In genomic region chr17:3964203-3965122, GRCh38 we compare ENCODE assay signal across 8 cellular contexts. TPM values are rescaled to one million over a fixed set of nuclear protein-coding genes. Genes with fewer than 3 reads are reported as not detected.
DNase-seq lines count a peak whose midpoint lies in the region; ATAC-seq and TF ChIP-seq lines count a peak whose summit lies in the region.

Gene ATP2A3, minus strand, starts transcription at chr17:3964437. Its CDS starts 146 bp downstream, at chr17:3964291.

- CTCF ChIA-PET in activated CD4-positive, alpha-beta memory T cell treated with anti-CD3 and anti-CD28 coated beads for 36 hours (lab: Charles Lee), result interaction anchor here (1.2 to 5.0 kb wide), 6 partner anchors 16 to 119 kb away, joined by 3 to 29 read pairs (median 8); partner anchors contain the start of gene NCBP3

- H3K79me2 ChIP-seq in KMS-11 (ENCODE audit: insufficient read depth, low read depth), result peaks cover 29% of the 10 kb centered on the region

- H3K36me3 ChIP-seq in CD4-positive, CD25-positive, alpha-beta regulatory T cell (ENCODE audit: control insufficient read depth, insufficient read depth, low read length), result no peaks in the 10 kb centered on the region
- H3K36me3 ChIP-seq in KMS-11 (ENCODE audit: insufficient read depth) (no peaks in the 10 kb centered on the region), endodermal cell (ENCODE audit: control insufficient read depth, insufficient read depth, low read length) (no peaks in the 10 kb centered on the region), tibial artery (no peaks in the 10 kb centered on the region)

- H3K4me3 Mint-ChIP-seq in CD4-positive, CD25-positive, alpha-beta regulatory T cell, result peak within 1 kb of the TSS; percentile 92 to 98 (median 96)
- peak within 1 kb of the TSS; percentile 86 for H3K4me3 Mint-ChIP-seq in activated CD4-positive, alpha-beta memory T cell treated with anti-CD3 and anti-CD28 coated beads for 36 hours
- H3K4me3 Mint-ChIP-seq in endodermal cell (peak within 1 kb of the TSS; percentile 51), nephron progenitor cell (peak within 1 kb of the TSS; percentile 73)

- H3K27ac ChIP-seq in CD4-positive, CD25-positive, alpha-beta regulatory T cell (ENCODE audit: insufficient read depth, low read length, poor library complexity, severe bottlenecking), result peak within 1 kb of the TSS; percentile 85
- peak within 1 kb of the TSS; percentile 43 for H3K27ac ChIP-seq in KMS-11
- H3K27ac ChIP-seq in endodermal cell (ENCODE audit: low read depth, low read length), result no peak within 1 kb of the TSS
- H3K27ac ChIP-seq in tibial artery, result peak within 1 kb of the TSS; percentile 23 to 52

- TF ChIP-seq CTCF in KMS-11 (conservative IDR thresholded peaks at IDR 0.05; ENCODE audit: low read depth, low read length), result no peak
- no peak for TF ChIP-seq CTCF in endodermal cell (conservative IDR thresholded peaks at IDR 0.05)
- TF ChIP-seq CTCF in nephron progenitor cell (IDR thresholded peaks at IDR 0.05), result no peak
- TF ChIP-seq CTCF in tibial artery (IDR thresholded peaks at IDR 0.05), result no peak

- POLR2A ChIA-PET in activated CD4-positive, alpha-beta memory T cell treated with anti-CD3 and anti-CD28 coated beads for 36 hours (lab: Charles Lee), result interaction anchor here (0.8 to 1.1 kb wide), 4 partner anchors 11 to 401 kb away, joined by 3 to 5 read pairs (median 4); partner anchors contain the start of gene NCBP3

- H3K27me3 ChIP-seq in CD4-positive, CD25-positive, alpha-beta regulatory T cell (ENCODE audit: control insufficient read depth, insufficient read depth, low read length), result no peaks in the 10 kb centered on the region
- no peaks in the 10 kb centered on the region for H3K27me3 ChIP-seq in KMS-11 (ENCODE audit: insufficient read depth, low read depth)
- H3K27me3 ChIP-seq in endodermal cell (ENCODE audit: control insufficient read depth, insufficient read depth, low read length, poor library complexity, severe bottlenecking), result peaks cover 51% of the 10 kb centered on the region
- H3K27me3 ChIP-seq in tibial artery, result peaks cover 0 to 48% of the 10 kb centered on the region in 2 donors

- WGBS in endodermal cell (ENCODE audit: insufficient coverage in 1 of 2, insufficient read length in 1 of 2), 2 experiments, result 0 to 2% methylated on average over 6 to 92 of the region's 92 CpGs

- H3K36me3 Mint-ChIP-seq in CD4-positive, CD25-positive, alpha-beta regulatory T cell, result peaks cover 5% of the 10 kb centered on the region
- peaks cover 3% of the 10 kb centered on the region for H3K36me3 Mint-ChIP-seq in activated CD4-positive, alpha-beta memory T cell treated with anti-CD3 and anti-CD28 coated beads for 36 hours
- no peaks in the 10 kb centered on the region for H3K36me3 Mint-ChIP-seq in endodermal cell (ENCODE audit: low read depth)
- H3K36me3 Mint-ChIP-seq in nephron progenitor cell (ENCODE audit: low read depth), result no peaks in the 10 kb centered on the region

- H3K27me3 Mint-ChIP-seq in CD4-positive, CD25-positive, alpha-beta regulatory T cell, result no peaks in the 10 kb centered on the region
- H3K27me3 Mint-ChIP-seq in activated CD4-positive, alpha-beta memory T cell treated with anti-CD3 and anti-CD28 coated beads for 36 hours, result no peaks in the 10 kb centered on the region
- H3K27me3 Mint-ChIP-seq in endodermal cell (ENCODE audit: insufficient read depth) (peaks cover 44% of the 10 kb centered on the region), nephron progenitor cell (ENCODE audit: low read depth, poor library complexity) (peaks cover 91% of the 10 kb centered on the region)

- intact Hi-C loops in activated CD4-positive, alpha-beta memory T cell treated with anti-CD3 and anti-CD28 coated beads for 36 hours (cut with micrococcal nuclease), result loop anchor here (5.0 kb wide), 2 partner anchors 38 to 52 kb away; no protein-coding TSS in a partner anchor
- intact Hi-C loops in tibial artery (cut with DNase I; ENCODE audit: low total_unique reads), result no loop called here

- H3K4me3 ChIP-seq in CD4-positive, CD25-positive, alpha-beta regulatory T cell (ENCODE audit: low read depth, low read length), result peak within 1 kb of the TSS; percentile 87
- H3K4me3 ChIP-seq in KMS-11 (IDR thresholded peaks at IDR 0.05; ENCODE audit: insufficient read depth, low read depth, low read length) (no peak within 1 kb of the TSS), endodermal cell (ENCODE audit: low read length) (peak within 1 kb of the TSS; percentile 74), tibial artery (peak within 1 kb of the TSS; percentile 45 to 55)

- peak; percentile 63 to 81 (median 68) for DNase-seq in CD4-positive, CD25-positive, alpha-beta regulatory T cell
- DNase-seq in activated CD4-positive, alpha-beta memory T cell treated with anti-CD3 and anti-CD28 coated beads for 36 hours, result peak; percentile 84
- DNase-seq in endodermal cell (peak; percentile 83), nephron progenitor cell (no peak), tibial artery (no peak), HCEC 1CT (no peak)

- no peaks in the 10 kb centered on the region for H4K20me1 ChIP-seq in KMS-11 (ENCODE audit: insufficient read depth)

- peak; percentile 70 to 74 for ATAC-seq in CD4-positive, CD25-positive, alpha-beta regulatory T cell (ENCODE audit: low read depth in 2 of 2)
- ATAC-seq in GM19438 (IDR thresholded peaks at IDR 0.05; ENCODE audit: low read depth, unreplicated experiment), result peak; percentile 15

- peaks cover 17 to 50% (median 35%) of the 10 kb centered on the region in 4 donors for H3K4me1 Mint-ChIP-seq in CD4-positive, CD25-positive, alpha-beta regulatory T cell
- H3K4me1 Mint-ChIP-seq in activated CD4-positive, alpha-beta memory T cell treated with anti-CD3 and anti-CD28 coated beads for 36 hours (ENCODE audit: low read depth), result peaks cover 50% of the 10 kb centered on the region
- H3K4me1 Mint-ChIP-seq in endodermal cell (peaks cover 5% of the 10 kb centered on the region), nephron progenitor cell (peaks cover 23% of the 10 kb centered on the region)

- H3K4me2 ChIP-seq in KMS-11, result peak within 1 kb of the TSS; percentile 80

- H3K9ac ChIP-seq in KMS-11, result peak within 1 kb of the TSS; percentile 27
- no peak within 1 kb of the TSS for H3K9ac ChIP-seq in endodermal cell (ENCODE audit: extremely low read depth, low read length, poor library complexity, severe bottlenecking)

- H2AFZ ChIP-seq in KMS-11 (ENCODE audit: low read depth), result peak within 1 kb of the TSS; percentile 90; the same call in 1 of the 2 replicates

- H3K9me3 ChIP-seq in CD4-positive, CD25-positive, alpha-beta regulatory T cell (ENCODE audit: control insufficient read depth in 2 of 2, low read length in 2 of 2), result no peaks in the 10 kb centered on the region
- H3K9me3 ChIP-seq in endodermal cell (ENCODE audit: control insufficient read depth, low read length) (no peaks in the 10 kb centered on the region), tibial artery (no peaks in the 10 kb centered on the region)

- H3K27ac Mint-ChIP-seq in CD4-positive, CD25-positive, alpha-beta regulatory T cell, result peak within 1 kb of the TSS; percentile 89 to 95 (median 95)
- H3K27ac Mint-ChIP-seq in activated CD4-positive, alpha-beta memory T cell treated with anti-CD3 and anti-CD28 coated beads for 36 hours, result peak within 1 kb of the TSS; percentile 85
- no peak within 1 kb of the TSS for H3K27ac Mint-ChIP-seq in endodermal cell
- H3K27ac Mint-ChIP-seq in nephron progenitor cell, result no peak within 1 kb of the TSS

- peaks cover 50% of the 10 kb centered on the region for H3K4me1 ChIP-seq in CD4-positive, CD25-positive, alpha-beta regulatory T cell (ENCODE audit: control insufficient read depth, insufficient read depth, low read length, poor library complexity, severe bottlenecking)
- H3K4me1 ChIP-seq in KMS-11 (ENCODE audit: low read depth, poor library complexity, severe bottlenecking) (peaks cover 37% of the 10 kb centered on the region), endodermal cell (ENCODE audit: control insufficient read depth, insufficient read depth, low read length) (no peaks in the 10 kb centered on the region), tibial artery (peaks cover 4 to 56% (median 31%) of the 10 kb centered on the region in 4 donors)

- H3K9me3 Mint-ChIP-seq in CD4-positive, CD25-positive, alpha-beta regulatory T cell, result no peaks in the 10 kb centered on the region
- H3K9me3 Mint-ChIP-seq in activated CD4-positive, alpha-beta memory T cell treated with anti-CD3 and anti-CD28 coated beads for 36 hours, result no peaks in the 10 kb centered on the region
- H3K9me3 Mint-ChIP-seq in endodermal cell (no peaks in the 10 kb centered on the region), nephron progenitor cell (no peaks in the 10 kb centered on the region)

RNA-seq across cellular contexts. Expression of gene ATP2A3, which starts in this region (rescaled TPM):
- total RNA-seq in CD4-positive, CD25-positive, alpha-beta regulatory T cell, result 306 TPM
- 10 to 100 TPM; 33.5 to 49.2 (median 41.2) TPM for polyA plus RNA-seq in CD4-positive, CD25-positive, alpha-beta regulatory T cell
- 100 to 1,000 TPM; 107 to 108 TPM for total RNA-seq in activated CD4-positive, alpha-beta memory T cell treated with anti-CD3 and anti-CD28 coated beads for 36 hours
- 1 to 10 TPM; 1.4 to 3.7 TPM for total RNA-seq in endodermal cell
- 4.4 TPM for polyA plus RNA-seq in endodermal cell (2013, experiment 1 of 2)
- polyA plus RNA-seq in endodermal cell (2013, experiment 2 of 2), result 2.5 TPM

Comparison
In these comparisons a context has a peak if more than half of its experiments do, and no peak if none do; other contexts are left out.
1. RNA of gene ATP2A3 (total RNA-seq): 306 TPM in CD4-positive, CD25-positive, alpha-beta regulatory T cell (single experiment) and 107 to 108 TPM in activated CD4-positive, alpha-beta memory T cell treated with anti-CD3 and anti-CD28 coated beads for 36 hours; 1.4 to 3.7 TPM in endodermal cell; every median in the first group is over 10 times any median in the second.
2. DNase-seq: peak in CD4-positive, CD25-positive, alpha-beta regulatory T cell (3 of 3), activated CD4-positive, alpha-beta memory T cell treated with anti-CD3 and anti-CD28 coated beads for 36 hours (single experiment) and endodermal cell (single experiment); none in nephron progenitor cell (single experiment), tibial artery (0 of 2) and HCEC 1CT (single experiment).
3. H3K27ac Mint-ChIP-seq: peak in CD4-positive, CD25-positive, alpha-beta regulatory T cell (3 of 3) and activated CD4-positive, alpha-beta memory T cell treated with anti-CD3 and anti-CD28 coated beads for 36 hours (single experiment); none in endodermal cell (single experiment) and nephron progenitor cell (single experiment).
4. Peak in every context shown above with its lines, with median percentiles within 50 percentile points of each other: H3K4me3 Mint-ChIP-seq.